ENCODE assay signal across 9 cellular contexts in genomic region chr2:147989809-147990403, GRCh38. TPM values are rescaled to one million over a fixed set of nuclear protein-coding genes. Genes with fewer than 3 reads are reported as not detected.
DNase-seq lines count a peak whose midpoint lies in the region; ATAC-seq, FAIRE-seq and TF ChIP-seq lines count a peak whose summit lies in the region.
"Had no signal": no experiment of that assay in that cellular context is flagged by ENCODE, and none has a peak within 500 bp of the region (broad histone marks: within the 10 kb centered on the region; RNA-seq: fewer than 3 reads in every experiment).

No MANE protein-coding gene starts in this region.

- no peak for FAIRE-seq in A549 (lab: Jason Lieb, UNC)

- ATAC-seq in A549 (peak; percentile 71 to 85; a peak in 5 of 6 replicates), sciatic nerve (peak; percentile 80)

- DNase-seq in A549 (ENCODE audit: low read depth in 1 of 2, low spot score in 1 of 2) (peak; percentile 44 to 56), ELR (ENCODE audit: low read depth) (peak; percentile 70), H4 (ENCODE audit: low spot score) (peak; percentile 30), LNCaP clone FGC (ENCODE audit: low read depth) (peak; percentile 14), foreskin fibroblast (peak; percentile 22 to 64), sciatic nerve (ENCODE audit: low spot score) (no peak), NCI-H345 (lab: John Stamatoyannopoulos, UW) (no peak)

- H3K4me2 ChIP-seq in A549, result no peak overlapping the region; the same call in 2 of the 3 replicates

- 43% methylated on average over 4 of the region's 4 CpGs for WGBS in A549 (ENCODE audit: missing lambda C conversion rate)

- H3K4me3 ChIP-seq in A549, result no peak overlapping the region
- no peak overlapping the region for H3K4me3 ChIP-seq in LNCaP clone FGC (ENCODE audit: low read depth, low read length)
- no peak overlapping the region for H3K4me3 ChIP-seq in foreskin fibroblast (ENCODE audit: low read depth in 1 of 2, low read length in 2 of 2)
- H3K4me3 ChIP-seq: SJSA1 had no signal

- CTCF ChIA-PET in A549 (lab: Yijun Ruan, JAX), result interaction anchor here (0.6 to 2.0 kb wide), 13 partner anchors 13 to 1001 kb away, joined by 3 to 19 read pairs (median 3); partner anchors contain the start of genes ACVR2A, MBD5 and ORC4

- H3K27ac ChIP-seq in A549, result no peak overlapping the region
- H3K27ac ChIP-seq in VCaP, result no peak overlapping the region
- H3K27ac ChIP-seq: SJSA1 had no signal

- TF ChIP-seq CTCF in A549 (IDR thresholded peaks at IDR 0.05) (peak; percentile 93), LNCaP clone FGC (IDR thresholded peaks at IDR 0.05; ENCODE audit: control insufficient read depth, extremely low read depth, insufficient read depth) (peak; percentile 64), VCaP (conservative IDR thresholded peaks at IDR 0.05) (peak; percentile 75), foreskin fibroblast (IDR thresholded peaks at IDR 0.05; ENCODE audit: low read depth, low read length) (peak; percentile 58)

- POLR2A ChIA-PET in A549 (lab: Yijun Ruan, JAX), result no interaction called here

- no peak for TF ChIP-seq EP300 in A549 (IDR thresholded peaks at IDR 0.05)

- TF ChIP-seq RAD21 in A549 (conservative IDR thresholded peaks at IDR 0.05 in 1 of 2, IDR thresholded peaks at IDR 0.05 in 1 of 2), result peak; percentile 84 to 89

- peaks cover 3% of the 10 kb centered on the region; the same call in 1 of the 3 replicates for H3K4me1 ChIP-seq in A549
- H3K4me1 ChIP-seq: SJSA1 had no signal

- TF ChIP-seq POLR2A in A549 (IDR thresholded peaks at IDR 0.05; ENCODE audit: low read length), result no peak

- intact Hi-C loops in sciatic nerve (cut with DNase I), result no loop called here

- H3K9me3 ChIP-seq in A549, result no peaks in the 10 kb centered on the region
- H3K9me3 ChIP-seq: SJSA1 had no signal

TF ChIP-seq in A549, 52 proteins besides CTCF, POLR2A, EP300 and RAD21:
- no peak for TF ChIP-seq RARB (CRISPR knock-in tag; IDR thresholded peaks at IDR 0.05)
- TF ChIP-seq SMC3 (IDR thresholded peaks at IDR 0.05), result peak; percentile 93
- no peak for TF ChIP-seq REST (IDR thresholded peaks at IDR 0.05)
- no peak for TF ChIP-seq HES2 (IDR thresholded peaks at IDR 0.05)

RNA-seq across cellular contexts. Expression of gene ORC4, which starts 30.6 kb away (rescaled TPM):
- polyA plus RNA-seq in A549 (2011; rRNA removed), result 60.4 and 99.1 TPM in 2 replicates
- polyA plus RNA-seq in A549 (2012; cell fraction: cytosol; rRNA removed), result 15.2 and 16.0 TPM in 2 replicates
- 11.5 and 35.0 TPM in 2 replicates for polyA plus RNA-seq in A549 (2012; cell fraction: nucleus; rRNA removed)
- 35.5 to 38.5 TPM (median 38.2 TPM) in 3 replicates for polyA plus RNA-seq in A549 (2017; fragmentation: RNase III; extraction: RNeasy Plus Mini Kit Qiagen cat#74134 plus additional on column Dnase treatment)
- polyA minus RNA-seq in A549 (2011; rRNA and poly(A)+ RNA removed), result 26.9 and 31.5 TPM in 2 replicates
- 95.1 and 115 TPM in 2 replicates for total RNA-seq in H4 (2014; rRNA removed; shearing (Covaris generic))
- total RNA-seq in sciatic nerve, result 57.3 TPM

RNA-seq across cellular contexts. Expression of gene MBD5, which starts 31.0 kb away (rescaled TPM):
- polyA plus RNA-seq in A549 (2011; rRNA removed) (21.5 and 24.1 TPM in 2 replicates), A549 (2017; fragmentation: RNase III; extraction: RNeasy Plus Mini Kit Qiagen cat#74134 plus additional on column Dnase treatment) (4.3 to 5.9 TPM (median 5.4 TPM) in 3 replicates)
- polyA plus RNA-seq in A549 (2012; cell fraction: cytosol; rRNA removed), result 4.4 and 5.7 TPM in 2 replicates
- 3.6 and 4.5 TPM in 2 replicates for polyA plus RNA-seq in A549 (2012; cell fraction: nucleus; rRNA removed)
- polyA minus RNA-seq in A549 (2011; rRNA and poly(A)+ RNA removed), result 72.7 and 97.7 TPM in 2 replicates
- total RNA-seq in H4 (2014; rRNA removed; shearing (Covaris generic)), result 2.7 and 12.8 TPM in 2 replicates
- 72.5 TPM for total RNA-seq in sciatic nerve

Comparison
In these comparisons a context has a peak if more than half of its experiments do, and no peak if none do; other contexts are left out.
1. DNase-seq: peak in A549 (2 of 2), ELR (single experiment), H4 (single experiment), LNCaP clone FGC (single experiment) and foreskin fibroblast (2 of 2); none in sciatic nerve (single experiment) and NCI-H345 (single experiment).
2. Peak in every context shown above with its lines, with median percentiles within 50 percentile points of each other: CTCF ChIP-seq.